In genomic region chr2:142521492-142521891, GRCh38 we compare ENCODE assay signal across 28 cellular contexts.
"Had no signal": no experiment of that assay in that cellular context is flagged by ENCODE, and none has a peak within 500 bp of the region (broad histone marks: within the 10 kb centered on the region; RNA-seq: fewer than 3 reads in every experiment).

No MANE protein-coding gene starts in this region.

- H3K9me3 ChIP-seq: neutrophil, pancreas, prostate gland, right atrium auricular region, right lobe of liver, sigmoid colon, suprapubic skin, testis, tibial artery, transverse colon, upper lobe of right lung, uterus had no signal

- H3K27ac ChIP-seq: neutrophil, pancreas, prostate gland, right atrium auricular region, right lobe of liver, sigmoid colon, suprapubic skin, testis, tibial artery, transverse colon, upper lobe of right lung, uterus had no signal

- H3K4me3 ChIP-seq: pancreas, prostate gland, right atrium auricular region, right lobe of liver, sigmoid colon, suprapubic skin, testis, tibial artery, transverse colon, upper lobe of right lung, uterus had no signal

- DNase-seq: naive thymus-derived CD4-positive, alpha-beta T cell; natural killer cell; nucleus accumbens; pancreas; retina; right lobe of liver; sigmoid colon; small intestine; stimulated activated CD4-positive, alpha-beta T cell treated with anti-CD3 and anti-CD28 coated beads, Interleukin-15, amount 100 ng/mL, for 24 hours; stimulated activated CD4-positive, alpha-beta T cell treated with anti-CD3 and anti-CD28 coated beads, Interleukin-2, amount 100 ng/mL, for 24 hours; stimulated activated CD4-positive, alpha-beta T cell treated with anti-CD3 and anti-CD28 coated beads, Interleukin-2, amount 100 ng/mL, for 48 hours; stimulated activated CD4-positive, alpha-beta T cell treated with anti-CD3 and anti-CD28 coated beads, Interleukin-4, amount 100 ng/mL, for 24 hours; stimulated activated naive CD4-positive, alpha-beta T cell; stimulated activated naive CD8-positive, alpha-beta T cell treated with anti-CD3 and anti-CD28 coated beads, Interleukin-15, amount 100 ng/mL, for 72 hours; stimulated activated naive CD8-positive, alpha-beta T cell treated with anti-CD3 and anti-CD28 coated beads, Interleukin-15, Interleukin-2, amounts not matched to agents 100 U/mL and 50 U/mL, for 24 hours; substantia nigra; testis; tibial artery; transverse colon; upper lobe of right lung; uterus had no signal

- H3K36me3 ChIP-seq: neutrophil, pancreas, prostate gland, right atrium auricular region, right lobe of liver, sigmoid colon, suprapubic skin, tibial artery, transverse colon, upper lobe of right lung, uterus had no signal

- ATAC-seq: naive thymus-derived CD4-positive, alpha-beta T cell; natural killer cell; pancreas; right lobe of liver; stimulated activated effector memory CD8-positive, alpha-beta T cell treated with anti-CD3 and anti-CD28 coated beads, Interleukin-12 subunit alpha, Interleukin-12 subunit beta, amount 100 ng/mL, for 72 hours; stimulated activated naive CD8-positive, alpha-beta T cell treated with anti-CD3 and anti-CD28 coated beads, Interleukin-15, amount 100 ng/mL, for 72 hours; stimulated activated naive CD8-positive, alpha-beta T cell treated with anti-CD3 and anti-CD28 coated beads, Interleukin-15, Interleukin-2, amounts not matched to agents 100 U/mL and 50 U/mL, for 24 hours; upper lobe of right lung had no signal

- H3K4me1 ChIP-seq: pancreas, prostate gland, right atrium auricular region, right lobe of liver, sigmoid colon, suprapubic skin, testis, tibial artery, transverse colon, upper lobe of right lung, uterus had no signal

- H3K36me3 Mint-ChIP-seq: naive thymus-derived CD4-positive, alpha-beta T cell; natural killer cell; stimulated activated effector memory CD8-positive, alpha-beta T cell treated with anti-CD3 and anti-CD28 coated beads, Interleukin-12 subunit alpha, Interleukin-12 subunit beta, amount 100 ng/mL, for 72 hours; type B pancreatic cell had no signal

- H3K4me3 Mint-ChIP-seq: naive thymus-derived CD4-positive, alpha-beta T cell; natural killer cell; nephron; stimulated activated effector memory CD8-positive, alpha-beta T cell treated with anti-CD3 and anti-CD28 coated beads, Interleukin-12 subunit alpha, Interleukin-12 subunit beta, amount 100 ng/mL, for 72 hours; stimulated activated naive CD8-positive, alpha-beta T cell treated with anti-CD3 and anti-CD28 coated beads, Interleukin-15, amount 100 ng/mL, for 72 hours; type B pancreatic cell had no signal

- H3K27me3 Mint-ChIP-seq: naive thymus-derived CD4-positive, alpha-beta T cell; stimulated activated naive CD8-positive, alpha-beta T cell treated with anti-CD3 and anti-CD28 coated beads, Interleukin-15, amount 100 ng/mL, for 72 hours had no signal

- H3K27ac Mint-ChIP-seq: naive thymus-derived CD4-positive, alpha-beta T cell; natural killer cell; nephron; stimulated activated effector memory CD8-positive, alpha-beta T cell treated with anti-CD3 and anti-CD28 coated beads, Interleukin-12 subunit alpha, Interleukin-12 subunit beta, amount 100 ng/mL, for 72 hours; stimulated activated naive CD8-positive, alpha-beta T cell treated with anti-CD3 and anti-CD28 coated beads, Interleukin-15, amount 100 ng/mL, for 72 hours; type B pancreatic cell had no signal

- H3K4me1 Mint-ChIP-seq: naive thymus-derived CD4-positive, alpha-beta T cell; natural killer cell; nephron; stimulated activated effector memory CD8-positive, alpha-beta T cell treated with anti-CD3 and anti-CD28 coated beads, Interleukin-12 subunit alpha, Interleukin-12 subunit beta, amount 100 ng/mL, for 72 hours; stimulated activated naive CD8-positive, alpha-beta T cell treated with anti-CD3 and anti-CD28 coated beads, Interleukin-15, amount 100 ng/mL, for 72 hours had no signal

- H3K27me3 ChIP-seq: neutrophil, pancreas, right atrium auricular region, right lobe of liver, sigmoid colon, suprapubic skin, testis, tibial artery, transverse colon, upper lobe of right lung, uterus had no signal

- H3K9me3 Mint-ChIP-seq: nephron; stimulated activated naive CD8-positive, alpha-beta T cell treated with anti-CD3 and anti-CD28 coated beads, Interleukin-15, amount 100 ng/mL, for 72 hours; type B pancreatic cell had no signal
